In genomic region chr16:62545039-62545438, GRCh38 we compare ENCODE assay signal across 35 cellular contexts.
"Had no signal": no experiment of that assay in that cellular context is flagged by ENCODE, and none has a peak within 500 bp of the region (broad histone marks: within the 10 kb centered on the region; RNA-seq: fewer than 3 reads in every experiment).

No MANE protein-coding gene starts in this region.

- H3K27me3 Mint-ChIP-seq: activated CD4-positive, alpha-beta memory T cell treated with anti-CD3 and anti-CD28 coated beads, Interleukin-2, amount 10 ng/mL, durations not matched to agents 7 days and 5 days; activated CD8-positive, alpha-beta memory T cell treated with anti-CD3 and anti-CD28 coated beads, Interleukin-2, amount 10 ng/mL, durations not matched to agents 7 days and 5 days; activated naive CD4-positive, alpha-beta T cell treated with anti-CD3 and anti-CD28 coated beads, Interleukin-2, amount 10 ng/mL, durations not matched to agents 7 days and 5 days; activated naive CD8-positive, alpha-beta T cell; activated naive CD8-positive, alpha-beta T cell treated with anti-CD3 and anti-CD28 coated beads, Interleukin-2, amount 50 U/mL, for 24 hours had no signal

- H3K27ac Mint-ChIP-seq: activated CD4-positive, alpha-beta memory T cell treated with anti-CD3 and anti-CD28 coated beads, Interleukin-2, amount 10 ng/mL, durations not matched to agents 7 days and 5 days; activated CD8-positive, alpha-beta memory T cell treated with anti-CD3 and anti-CD28 coated beads, Interleukin-2, amount 10 ng/mL, durations not matched to agents 7 days and 5 days; activated naive CD4-positive, alpha-beta T cell treated with anti-CD3 and anti-CD28 coated beads, Interleukin-2, amount 10 ng/mL, durations not matched to agents 7 days and 5 days; activated naive CD8-positive, alpha-beta T cell; activated naive CD8-positive, alpha-beta T cell treated with anti-CD3 and anti-CD28 coated beads, Interleukin-2, amount 50 U/mL, for 24 hours; brain had no signal

- ATAC-seq: activated CD8-positive, alpha-beta memory T cell treated with anti-CD3 and anti-CD28 coated beads, Interleukin-2, amount 10 ng/mL, durations not matched to agents 7 days and 5 days; activated naive CD8-positive, alpha-beta T cell treated with anti-CD3 and anti-CD28 coated beads, Interleukin-2, amount 50 U/mL, for 24 hours; Panc1 had no signal

- H3K4me1 Mint-ChIP-seq: activated CD4-positive, alpha-beta memory T cell treated with anti-CD3 and anti-CD28 coated beads, Interleukin-2, amount 10 ng/mL, durations not matched to agents 7 days and 5 days; activated CD8-positive, alpha-beta memory T cell treated with anti-CD3 and anti-CD28 coated beads, Interleukin-2, amount 10 ng/mL, durations not matched to agents 7 days and 5 days; activated naive CD4-positive, alpha-beta T cell treated with anti-CD3 and anti-CD28 coated beads, Interleukin-2, amount 10 ng/mL, durations not matched to agents 7 days and 5 days; activated naive CD8-positive, alpha-beta T cell treated with anti-CD3 and anti-CD28 coated beads, Interleukin-2, amount 50 U/mL, for 24 hours had no signal

- DNase-seq: activated CD4-positive, alpha-beta memory T cell treated with anti-CD3 and anti-CD28 coated beads, Interleukin-2, amount 10 ng/mL, durations not matched to agents 7 days and 5 days; activated CD4-positive, alpha-beta T cell treated with anti-CD3 and anti-CD28 coated beads for 1 hour; activated CD4-positive, alpha-beta T cell treated with anti-CD3 and anti-CD28 coated beads for 48 hours; activated CD4-positive, CD25-positive, alpha-beta regulatory T cell; activated CD8-positive, alpha-beta memory T cell treated with anti-CD3 and anti-CD28 coated beads for 24 hours; activated CD8-positive, alpha-beta memory T cell treated with anti-CD3 and anti-CD28 coated beads, Interleukin-2, amount 10 ng/mL, durations not matched to agents 7 days and 5 days; activated CD8-positive, alpha-beta memory T cell treated with anti-CD3 and anti-CD28 coated beads, Interleukin-2, amount 50 U/mL, for 48 hours; activated effector memory CD4-positive, alpha-beta T cell treated with Interleukin-2 at 50 U/mL for 16 hours; activated naive CD4-positive, alpha-beta T cell treated with anti-CD3 and anti-CD28 coated beads, Interleukin-2, amount 10 ng/mL, durations not matched to agents 7 days and 5 days; activated naive CD8-positive, alpha-beta T cell treated with anti-CD3 and anti-CD28 coated beads, Interleukin-2, amount 50 U/mL, for 24 hours; activated T-cell treated with anti-CD3 and anti-CD28 coated beads, Interleukin-2, amount 50 U/mL, for 48 hours; anterior cingulate cortex; caudate nucleus; cerebellar nuclear complex; Karpas-422; NCI-H1048; NCI-H1105 treated with DMSO at 0.1 percent for 48 hours; NCI-H1436; NCI-H1694; NCI-H1930; NCI-H2081 treated with DMSO at 0.1 percent for 48 hours; NCI-H2171; NCI-H510A; NCI-H526; NCI-H774; SHP77; T-helper 2 cell; T-helper 9 cell had no signal

- H3K27ac ChIP-seq: SK-N-MC, VCaP had no signal

- H3K36me3 ChIP-seq: SJCRH30 had no signal

- H3K4me3 Mint-ChIP-seq: activated CD4-positive, alpha-beta memory T cell treated with anti-CD3 and anti-CD28 coated beads, Interleukin-2, amount 10 ng/mL, durations not matched to agents 7 days and 5 days; activated CD8-positive, alpha-beta memory T cell treated with anti-CD3 and anti-CD28 coated beads, Interleukin-2, amount 10 ng/mL, durations not matched to agents 7 days and 5 days; activated naive CD4-positive, alpha-beta T cell treated with anti-CD3 and anti-CD28 coated beads, Interleukin-2, amount 10 ng/mL, durations not matched to agents 7 days and 5 days; activated naive CD8-positive, alpha-beta T cell; activated naive CD8-positive, alpha-beta T cell treated with anti-CD3 and anti-CD28 coated beads, Interleukin-2, amount 50 U/mL, for 24 hours; brain had no signal

- H3K4me3 ChIP-seq: SJCRH30, SK-N-MC had no signal

- H3K27me3 ChIP-seq: SJCRH30 had no signal

- H3K36me3 Mint-ChIP-seq: activated CD8-positive, alpha-beta memory T cell treated with anti-CD3 and anti-CD28 coated beads, Interleukin-2, amount 10 ng/mL, durations not matched to agents 7 days and 5 days; activated naive CD4-positive, alpha-beta T cell treated with anti-CD3 and anti-CD28 coated beads, Interleukin-2, amount 10 ng/mL, durations not matched to agents 7 days and 5 days; activated naive CD8-positive, alpha-beta T cell; brain had no signal

- H3K9me3 ChIP-seq: SJCRH30 had no signal

- FAIRE-seq: bronchial epithelial cell had no signal
